ENCODE assay signal across 9 cellular contexts in genomic region chr21:44303490-44303981, GRCh38. TPM values are rescaled to one million over a fixed set of nuclear protein-coding genes. Genes with fewer than 3 reads are reported as not detected.
DNase-seq lines count a peak whose midpoint lies in the region; ATAC-seq and TF ChIP-seq lines count a peak whose summit lies in the region.
"Had no signal": no experiment of that assay in that cellular context is flagged by ENCODE, and none has a peak within 500 bp of the region (broad histone marks: within the 10 kb centered on the region; RNA-seq: fewer than 3 reads in every experiment).

No MANE protein-coding gene starts in this region.

- H3K36me3 Mint-ChIP-seq in Caco-2 (ENCODE audit: insufficient read depth, unreplicated experiment), result peaks cover 20% of the 10 kb centered on the region
- 0 out of 2 replicates have a peak, but pooled peaks cover 2% of the 10 kb centered on the region for H3K36me3 Mint-ChIP-seq in WTC11
- H3K36me3 Mint-ChIP-seq in mesothelial cell of epicardium, result peaks cover 3% of the 10 kb centered on the region

- peak; percentile 29 to 75 for DNase-seq in Caco-2
- no peak for DNase-seq in WTC11 (ENCODE audit: low spot score)
- DNase-seq in mesothelial cell of epicardium (ENCODE audit: low spot score in 2 of 2, unreplicated experiment in 2 of 2), result no peak
- DNase-seq in trophoblast cell, result no peak
- DNase-seq in activated effector memory CD4-positive, alpha-beta T cell treated with anti-CD3 and anti-CD28 coated beads, Interleukin-2, amount 50 U/mL, for 16 hours, result no peak
- DNase-seq: activated CD8-positive, alpha-beta memory T cell treated with anti-CD3 and anti-CD28 coated beads, Interleukin-2, amount 50 U/mL, for 48 hours; DND-41 had no signal

- H3K4me1 Mint-ChIP-seq in Caco-2 (ENCODE audit: low read depth, unreplicated experiment), result peaks cover 16% of the 10 kb centered on the region
- peaks cover 34% of the 10 kb centered on the region for H3K4me1 Mint-ChIP-seq in WTC11
- peaks cover 37% of the 10 kb centered on the region for H3K4me1 Mint-ChIP-seq in mesothelial cell of epicardium

- H4K91ac ChIP-seq in trophoblast cell (ENCODE audit: low read depth, low read length), result no peak overlapping the region

- BruUV-seq in Caco-2 (replicated peaks; lab: Mats Ljungman, UMichigan), result no TSS peak

- H3K27ac ChIP-seq in trophoblast cell (ENCODE audit: low read depth, low read length), result no peak overlapping the region

- H3K9me3 ChIP-seq in Caco-2, result no peaks in the 10 kb centered on the region
- H3K9me3 ChIP-seq in trophoblast cell (ENCODE audit: insufficient read depth, low read depth, low read length), result peaks cover 1% of the 10 kb centered on the region

- H3K14ac ChIP-seq in trophoblast cell (ENCODE audit: low read length), result no peak overlapping the region

- peaks cover 12% of the 10 kb centered on the region for H3K79me2 ChIP-seq in trophoblast cell (ENCODE audit: control insufficient read depth, insufficient read depth, low read length, poor library complexity)

- no peaks in the 10 kb centered on the region for H3K9me3 Mint-ChIP-seq in Caco-2 (ENCODE audit: unreplicated experiment)
- no peaks in the 10 kb centered on the region for H3K9me3 Mint-ChIP-seq in WTC11
- no peaks in the 10 kb centered on the region for H3K9me3 Mint-ChIP-seq in mesothelial cell of epicardium

- H3K4ac ChIP-seq in trophoblast cell (ENCODE audit: low read depth, low read length), result no peak overlapping the region

- no CpG with 5 or more reads among the region's 12 CpGs for WGBS in trophoblast cell (ENCODE audit: extremely low coverage, insufficient coverage, insufficient read length)

- H3K27ac Mint-ChIP-seq in Caco-2 (ENCODE audit: unreplicated experiment) (no peak overlapping the region), WTC11 (peak overlapping the region; percentile 97), mesothelial cell of epicardium (peak overlapping the region; percentile 35)

- peaks cover 14% of the 10 kb centered on the region for H3K79me1 ChIP-seq in trophoblast cell (ENCODE audit: low read length)

- H3K18ac ChIP-seq in trophoblast cell (ENCODE audit: low read length), result no peak overlapping the region

- H2AFZ ChIP-seq in trophoblast cell (ENCODE audit: insufficient read depth, low read length, poor library complexity), result no peak overlapping the region

- H3K9ac ChIP-seq in trophoblast cell (ENCODE audit: low read length), result no peak overlapping the region

- H2BK5ac ChIP-seq in trophoblast cell (ENCODE audit: low read depth, low read length, poor library complexity), result no peak overlapping the region

- H4K8ac ChIP-seq in trophoblast cell (ENCODE audit: low read depth, low read length), result no peak overlapping the region

- H3K4me1 ChIP-seq in Caco-2 (peaks cover 34% of the 10 kb centered on the region), trophoblast cell (ENCODE audit: control insufficient read depth in 1 of 2, insufficient read depth in 2 of 2, low read length in 2 of 2) (peaks cover 9% of the 10 kb centered on the region in 2 experiments)

- H2AK5ac ChIP-seq in trophoblast cell (ENCODE audit: low read length), result no peak overlapping the region

- no peak overlapping the region for H4K12ac ChIP-seq in trophoblast cell (ENCODE audit: low read depth, low read length)

- intact Hi-C loops in Caco-2 (cut with micrococcal nuclease; ENCODE audit: unreplicated experiment), result no loop called here

- H3K23ac ChIP-seq in trophoblast cell (ENCODE audit: low read length), result no peak overlapping the region

- H3K4me3 Mint-ChIP-seq in Caco-2 (ENCODE audit: unreplicated experiment) (peak overlapping the region; percentile 38), WTC11 (no peak overlapping the region), mesothelial cell of epicardium (peak overlapping the region; percentile 10)

- H3K4me2 ChIP-seq in trophoblast cell (ENCODE audit: low read length), result no peak overlapping the region
- H3K4me2 ChIP-seq: smooth muscle cell had no signal

- no peaks in the 10 kb centered on the region for H3K27me3 ChIP-seq in Caco-2 (replicated peaks; ENCODE audit: control insufficient read depth, insufficient read depth, low read length)
- no peaks in the 10 kb centered on the region for H3K27me3 ChIP-seq in trophoblast cell (ENCODE audit: insufficient read depth, low read length)

- H3K4me3 ChIP-seq in Caco-2 (ENCODE audit: low read depth, low read length) (no peak overlapping the region), trophoblast cell (ENCODE audit: low read depth, low read length) (no peak overlapping the region)
- H3K4me3 ChIP-seq: smooth muscle cell had no signal

- CTCF ChIA-PET in Caco-2 (lab: Charles Lee), result interaction anchor here (1.0 kb wide), 1 partner anchor 12 kb away, joined by 3 read pairs; no protein-coding TSS in a partner anchor
- CTCF ChIA-PET in WTC11 (lab: Charles Lee), result interaction anchor here (0.9 to 1.7 kb wide), 3 partner anchors 12 to 158 kb away, joined by 3 to 4 read pairs (median 4); partner anchors contain the start of gene CFAP410

- no peak overlapping the region for H2BK12ac ChIP-seq in trophoblast cell (ENCODE audit: low read length)

- H3K36me3 ChIP-seq in Caco-2 (ENCODE audit: control insufficient read depth, insufficient read depth, low read length) (peaks cover 2% of the 10 kb centered on the region; the same call in 1 of the 2 replicates), trophoblast cell (ENCODE audit: control insufficient read depth in 1 of 2, insufficient read depth in 2 of 2, low read length in 2 of 2) (peaks cover 14 to 15% of the 10 kb centered on the region in 2 experiments)

- no peaks in the 10 kb centered on the region for H3K27me3 Mint-ChIP-seq in Caco-2 (ENCODE audit: insufficient read depth, unreplicated experiment)
- H3K27me3 Mint-ChIP-seq in WTC11 (ENCODE audit: low read depth), result peaks cover 6% of the 10 kb centered on the region
- no peaks in the 10 kb centered on the region for H3K27me3 Mint-ChIP-seq in mesothelial cell of epicardium (ENCODE audit: low read depth)

- ATAC-seq in WTC11 (no peak), GM18519 (IDR thresholded peaks at IDR 0.05; ENCODE audit: low FRiP score, unreplicated experiment) (no peak)

- POLR2A ChIA-PET in Caco-2 (lab: Charles Lee) (interaction anchor here (1.6 kb wide), 1 partner anchor 35 kb away, joined by 5 read pairs; the partner anchor contains the start of gene CFAP410), WTC11 (lab: Charles Lee) (no interaction called here)

- no peak for TF ChIP-seq CTCF in Caco-2 (IDR thresholded peaks at IDR 0.05; ENCODE audit: insufficient read depth in 1 of 2, low read depth in 1 of 2, low read length in 1 of 2, severe bottlenecking in 1 of 2, unreplicated experiment in 1 of 2)
- no peak for TF ChIP-seq CTCF in WTC11 (IDR thresholded peaks at IDR 0.05)
- no peak for TF ChIP-seq CTCF in mesothelial cell of epicardium (IDR thresholded peaks at IDR 0.05; ENCODE audit: unreplicated experiment)

- no peak overlapping the region for H2BK120ac ChIP-seq in trophoblast cell (ENCODE audit: insufficient read depth, low read length, poor library complexity)

TF ChIP-seq in WTC11, 78 proteins besides CTCF, POLR2A, EP300 and RAD21:
- no peak for TF ChIP-seq ZNF121 (CRISPR knock-in tag; IDR thresholded peaks at IDR 0.05)
- 0 out of 2 replicates have a peak, but pooled peaks have one; percentile 24 for TF ChIP-seq GABPB1 (CRISPR knock-in tag; IDR thresholded peaks at IDR 0.05)
- TF ChIP-seq, protein P1, sequence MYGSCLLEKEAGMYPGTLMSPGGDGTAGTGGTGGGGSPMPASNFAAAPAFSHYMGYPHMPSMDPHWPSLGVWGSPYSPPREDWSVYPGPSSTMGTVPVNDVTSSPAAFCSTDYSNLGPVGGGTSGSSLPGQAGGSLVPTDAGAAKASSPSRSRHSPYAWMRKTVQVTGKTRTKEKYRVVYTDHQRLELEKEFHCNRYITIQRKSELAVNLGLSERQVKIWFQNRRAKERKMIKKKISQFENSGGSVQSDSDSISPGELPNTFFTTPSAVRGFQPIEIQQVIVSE (CRISPR knock-in tag; IDR thresholded peaks at IDR 0.05; ENCODE audit: borderline replicate concordance), result no peak
- TF ChIP-seq JUN (CRISPR knock-in tag; IDR thresholded peaks at IDR 0.05), result no peak
- no peak for TF ChIP-seq CBFB (CRISPR knock-in tag; IDR thresholded peaks at IDR 0.05; ENCODE audit: low read depth)
- no peak for TF ChIP-seq JAZF1 (CRISPR knock-in tag; IDR thresholded peaks at IDR 0.05)
- TF ChIP-seq ZNF138 (CRISPR knock-in tag; conservative IDR thresholded peaks at IDR 0.05), result no peak

RNA-seq across cellular contexts. Expression of gene PFKL, which starts 3.7 kb away (rescaled TPM):
- 137 and 140 TPM in 2 replicates for total RNA-seq in Caco-2 (2022)
- 134 to 151 TPM (median 143 TPM) in 3 replicates for total RNA-seq in WTC11 (2021)
- total RNA-seq in mesothelial cell of epicardium, result 147 to 160 TPM (median 155 TPM) in 3 replicates
- polyA plus RNA-seq in trophoblast cell (2013), result 82.7 and 83.7 TPM in 2 replicates

RNA-seq across cellular contexts. Expression of gene AIRE, which starts 17.9 kb away (rescaled TPM):
- total RNA-seq in Caco-2 (2022), result not detected in 2 replicates
- 0.05 to 0.09 TPM in 2 of 3 replicates, not detected in the other for total RNA-seq in WTC11 (2021)
- 0.13 to 0.23 TPM (median 0.18 TPM) in 3 replicates for total RNA-seq in mesothelial cell of epicardium
- 0.18 and 0.21 TPM in 2 replicates for polyA plus RNA-seq in trophoblast cell (2013)

RNA-seq across cellular contexts. Expression of gene CFAP410, which starts 35.7 kb away (rescaled TPM):
- 16.5 and 20.1 TPM in 2 replicates for total RNA-seq in Caco-2 (2022)
- 14.0 to 19.3 TPM (median 15.8 TPM) in 3 replicates for total RNA-seq in WTC11 (2021)
- total RNA-seq in mesothelial cell of epicardium, result 27.6 to 34.0 TPM (median 32.0 TPM) in 3 replicates
- 8.3 and 10.1 TPM in 2 replicates for polyA plus RNA-seq in trophoblast cell (2013)

RNA-seq across cellular contexts. Expression of gene DNMT3L, which starts 41.8 kb away (rescaled TPM):
- total RNA-seq in Caco-2 (2022), result 0.67 and 0.95 TPM in 2 replicates
- not detected in 3 replicates for total RNA-seq in WTC11 (2021)
- total RNA-seq in mesothelial cell of epicardium, result not detected in 3 replicates
- polyA plus RNA-seq in trophoblast cell (2013), result 0.42 and 0.48 TPM in 2 replicates
- total RNA-seq: smooth muscle cell had no signal
- polyA plus RNA-seq: smooth muscle cell had no signal

RNA-seq across cellular contexts. Expression of gene TRPM2, which starts 49.9 kb away (rescaled TPM):
- total RNA-seq in Caco-2 (2022) (0.07 and 0.20 TPM in 2 replicates), WTC11 (2021) (0.64 to 1.4 TPM (median 0.92 TPM) in 3 replicates), mesothelial cell of epicardium (0.09 to 0.16 TPM (median 0.09 TPM) in 3 replicates)
- 0.01 and 0.03 TPM in 2 replicates for polyA plus RNA-seq in trophoblast cell (2013)
- polyA plus RNA-seq: smooth muscle cell had no signal

Comparison
In these comparisons a context has a peak if more than half of its experiments do, and no peak if none do; other contexts are left out.
1. DNase-seq: peak in Caco-2 (2 of 2); none in WTC11 (single experiment), mesothelial cell of epicardium (0 of 2), trophoblast cell (0 of 2) and activated effector memory CD4-positive, alpha-beta T cell treated with anti-CD3 and anti-CD28 coated beads, Interleukin-2, amount 50 U/mL, for 16 hours (single experiment).